In the genomic region with DNA sequence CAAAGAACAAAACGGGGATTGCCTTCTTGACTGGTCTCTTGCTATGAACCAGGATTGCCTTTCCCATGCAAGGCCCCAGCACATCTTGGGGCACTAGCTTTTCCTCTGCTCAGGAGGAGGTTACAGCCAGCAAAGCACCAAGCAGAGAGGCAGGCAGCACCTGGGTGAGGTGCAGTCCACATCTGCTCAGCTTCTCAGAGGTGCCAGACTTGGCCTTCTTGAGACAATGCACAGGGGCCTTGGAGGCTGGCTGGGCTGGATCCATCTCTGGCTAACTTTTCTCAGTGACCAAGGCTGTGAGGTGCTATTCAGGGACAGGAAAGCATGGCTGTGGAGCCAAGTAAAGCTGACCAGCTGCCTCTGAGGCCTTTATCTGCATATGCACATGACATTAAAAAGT, we compare ENCODE assay signal across 35 cellular contexts.
DNase-seq lines count a peak whose midpoint lies in the region; ATAC-seq, FAIRE-seq and TF ChIP-seq lines count a peak whose summit lies in the region.
"Had no signal": no experiment of that assay in that cellular context is flagged by ENCODE, and none has a peak within 500 bp of the region (broad histone marks: within the 10 kb centered on the region; RNA-seq: fewer than 3 reads in every experiment).

No MANE protein-coding gene starts in this region.

- H3K27me3 Mint-ChIP-seq in H9 (ENCODE audit: low read depth), result no peaks in the 10 kb centered on the region
- H3K27me3 Mint-ChIP-seq: B cell; CD4-positive, alpha-beta memory T cell; CD4-positive, alpha-beta T cell; CD4-positive, CD25-positive, alpha-beta regulatory T cell; CD8-positive, alpha-beta memory T cell had no signal

- WGBS in H9 (ENCODE audit: extremely low coverage, insufficient read length, low lambda C conversion rate), result no CpG with 5 or more reads among the region's 1 CpG
- 28 to 47% methylated on average over 1 of the region's 1 CpG for WGBS in body of pancreas, 2 donors
- 24 to 52% methylated on average over 1 of the region's 1 CpG for WGBS in pancreas, 2 donors

- no peaks in the 10 kb centered on the region for H3K79me1 ChIP-seq in H9 (ENCODE audit: insufficient read depth, low read depth, low read length, poor library complexity, severe bottlenecking)

- H3K4me3 ChIP-seq in body of pancreas (no peak overlapping the region), pancreas (no peak overlapping the region), kidney (ENCODE audit: low read length in 2 of 2) (no peak overlapping the region)
- H3K4me3 ChIP-seq: A549; BLaER1; BLaER1 treated with 17β-estradiol and CSF1 and Interleukin-3, amounts not matched to agents 10 nM and 100 nM had no signal

- no peak overlapping the region for H3K56ac ChIP-seq in H9 (ENCODE audit: insufficient read length, low read depth, low read length)

- H3K9ac ChIP-seq in H9 (ENCODE audit: extremely low read depth, insufficient read length, low read length) (no peak overlapping the region), kidney (ENCODE audit: low read length in 2 of 2) (no peak overlapping the region)
- H3K9ac ChIP-seq: BLaER1; BLaER1 treated with 17β-estradiol and CSF1 and Interleukin-3, amounts not matched to agents 10 nM and 100 nM had no signal

- H3K18ac ChIP-seq in H9 (ENCODE audit: insufficient read length, low read depth, low read length), result no peak overlapping the region

- H3K36me3 ChIP-seq in body of pancreas (replicated peaks in 1 of 2; ENCODE audit: insufficient read depth in 1 of 2, low read depth in 2 of 2), result no peaks in the 10 kb centered on the region
- H3K36me3 ChIP-seq in pancreas, result no peaks in the 10 kb centered on the region
- peaks cover 0 to 5% of the 10 kb centered on the region in 2 donors for H3K36me3 ChIP-seq in kidney (ENCODE audit: control insufficient read depth in 1 of 2, insufficient read depth in 2 of 2, low read length in 2 of 2)
- H3K36me3 ChIP-seq: BLaER1 had no signal

- no peak overlapping the region for H2BK12ac ChIP-seq in H9 (ENCODE audit: insufficient read length, low read depth, low read length)

- TF ChIP-seq CTCF in H9 (conservative IDR thresholded peaks at IDR 0.05), result no peak
- TF ChIP-seq CTCF in body of pancreas (IDR thresholded peaks at IDR 0.05), result no peak
- no peak for TF ChIP-seq CTCF in pancreas (IDR thresholded peaks at IDR 0.05)
- TF ChIP-seq CTCF in kidney (IDR thresholded peaks at IDR 0.05; ENCODE audit: borderline replicate concordance, extremely low read depth, insufficient read depth), result no peak

- H2AFZ ChIP-seq in H9 (ENCODE audit: low read length), result no peak overlapping the region

- no peak overlapping the region for H4K5ac ChIP-seq in H9 (ENCODE audit: insufficient read length, low read depth, low read length)

- intact Hi-C loops in body of pancreas (cut with DNase I) (no loop called here), pancreas (cut with DNase I) (no loop called here), kidney (cut with DNase I) (no loop called here)

- H2AK5ac ChIP-seq in H9 (ENCODE audit: insufficient read length, low read length), result no peak overlapping the region

- DNase-seq in H9 (no peak), body of pancreas (peak; percentile 45 to 79 (median 68)), pancreas (peak in 4 of 6 donors; percentile 50 to 62 (median 54)), kidney (no peak)
- no peak for DNase-seq in stimulated activated CD4-positive, alpha-beta T cell treated with anti-CD3 and anti-CD28 coated beads, Interleukin-4, amount 100 ng/mL, for 24 hours
- DNase-seq: 8988T; ACHN; AML-193; BE2C; C1 segment of cervical spinal cord; Caco-2; Calu3; CD4-positive, alpha-beta memory T cell; CD4-positive, alpha-beta T cell; CD4-positive, CD25-positive, alpha-beta regulatory T cell; CD8-positive, alpha-beta memory T cell; CD8-positive, alpha-beta T cell; COR-L47; DMS 273 treated with DMSO at 0.1 percent for 48 hours; DMS153; DMS53; DMS79; DMS79 treated with DMSO at 0.1 percent for 48 hours; DND-41; EL had no signal

- no peaks in the 10 kb centered on the region for H3K27me3 ChIP-seq in H9 (ENCODE audit: insufficient read depth, low read length)
- H3K27me3 ChIP-seq in body of pancreas, result no peaks in the 10 kb centered on the region
- H3K27me3 ChIP-seq in pancreas, result no peaks in the 10 kb centered on the region
- H3K27me3 ChIP-seq: BE2C; BLaER1; BLaER1 treated with 17β-estradiol and CSF1 and Interleukin-3, amounts not matched to agents 10 nM and 100 nM had no signal

- no peaks in the 10 kb centered on the region for H4K20me1 ChIP-seq in H9 (ENCODE audit: control insufficient read depth, insufficient read depth, insufficient read length)
- H4K20me1 ChIP-seq: BLaER1 had no signal

- H2BK120ac ChIP-seq in H9 (ENCODE audit: low read depth, low read length, poor library complexity, severe bottlenecking), result no peak overlapping the region

- no peaks in the 10 kb centered on the region for H3K79me2 ChIP-seq in H9 (ENCODE audit: insufficient read depth, low read length)

- no peak overlapping the region for H3K4me3 Mint-ChIP-seq in H9
- H3K4me3 Mint-ChIP-seq: B cell; CD14-positive monocyte; CD4-positive, alpha-beta memory T cell; CD4-positive, alpha-beta T cell; CD4-positive, CD25-positive, alpha-beta regulatory T cell; CD8-positive, alpha-beta memory T cell; CD8-positive, alpha-beta T cell had no signal

- no peak overlapping the region for H2BK5ac ChIP-seq in H9 (ENCODE audit: insufficient read length, low read length)

- H3K4me2 ChIP-seq in H9 (ENCODE audit: insufficient read depth, insufficient read length, low read length), result no peak overlapping the region
- H3K4me2 ChIP-seq: A549; BLaER1; BLaER1 treated with 17β-estradiol and CSF1 and Interleukin-3, amounts not matched to agents 10 nM and 100 nM had no signal

- H3K4me1 Mint-ChIP-seq in H9, result peaks cover 8 to 13% of the 10 kb centered on the region in 2 experiments; a peak in 3 of 4 replicates
- H3K4me1 Mint-ChIP-seq: CD4-positive, alpha-beta memory T cell; CD8-positive, alpha-beta memory T cell had no signal

- H3K27ac ChIP-seq in H9 (ENCODE audit: insufficient read length, low read depth, low read length) (no peak overlapping the region), body of pancreas (peak overlapping the region in 3 of 4 donors; percentile 21 to 27 (median 22)), pancreas (no peak overlapping the region), kidney (ENCODE audit: low read depth in 2 of 2, low read length in 2 of 2) (no peak overlapping the region)
- H3K27ac ChIP-seq: 22Rv1; A549; BLaER1; BLaER1 treated with 17β-estradiol and CSF1 and Interleukin-3, amounts not matched to agents 10 nM and 100 nM; C4-2B had no signal

- no peak for TF ChIP-seq POLR2A in body of pancreas (IDR thresholded peaks at IDR 0.05)

- H3T11ph ChIP-seq in H9 (ENCODE audit: low read length), result no peak overlapping the region

- H3K23me2 ChIP-seq in H9 (ENCODE audit: insufficient read length, low read depth, low read length, poor library complexity, severe bottlenecking), result no peaks in the 10 kb centered on the region

- H3K4me1 ChIP-seq in H9 (ENCODE audit: insufficient read depth, low read length), result peaks cover 4% of the 10 kb centered on the region; the same call in 1 of the 2 replicates
- peaks cover 26% of the 10 kb centered on the region for H3K4me1 ChIP-seq in body of pancreas
- peaks cover 8 to 14% (median 10%) of the 10 kb centered on the region in 3 donors for H3K4me1 ChIP-seq in pancreas
- peaks cover 8 to 10% of the 10 kb centered on the region in 2 donors for H3K4me1 ChIP-seq in kidney (ENCODE audit: control insufficient read depth in 1 of 2, insufficient read depth in 1 of 2, low read depth in 1 of 2, low read length in 2 of 2)
- H3K4me1 ChIP-seq: BE2C had no signal

- FAIRE-seq in pancreas (lab: Jason Lieb, UNC) (no peak), kidney (lab: Jason Lieb, UNC) (no peak)
- FAIRE-seq: A204.1, A549, D721Med had no signal

- H2BK15ac ChIP-seq in H9 (ENCODE audit: low read depth, low read length), result no peak overlapping the region

- H3K4ac ChIP-seq in H9 (ENCODE audit: low read depth, low read length), result no peak overlapping the region

- H2BK20ac ChIP-seq in H9 (ENCODE audit: low read depth, low read length, poor library complexity, severe bottlenecking), result no peak overlapping the region

- peaks cover 0 to 12% (median 0%) of the 10 kb centered on the region in 3 experiments; a peak in 5 of 7 replicates for H3K36me3 Mint-ChIP-seq in H9 (ENCODE audit: insufficient read depth in 1 of 3, low read depth in 3 of 3)

- H3K23ac ChIP-seq in H9 (ENCODE audit: insufficient read length, low read depth, low read length), result no peak overlapping the region

- peak overlapping the region; percentile 41; the same call in 1 of the 2 replicates for H3K14ac ChIP-seq in H9 (ENCODE audit: insufficient read depth, low read length)

- no peaks in the 10 kb centered on the region for H3K9me3 ChIP-seq in H9 (ENCODE audit: control insufficient read depth, low read depth, low read length)
- H3K9me3 ChIP-seq in body of pancreas, result no peaks in the 10 kb centered on the region
- H3K9me3 ChIP-seq in pancreas, result no peaks in the 10 kb centered on the region
- no peaks in the 10 kb centered on the region for H3K9me3 ChIP-seq in kidney (ENCODE audit: control insufficient read depth in 1 of 2, low read length in 2 of 2)
- H3K9me3 ChIP-seq: A549; BE2C; BLaER1; BLaER1 treated with 17β-estradiol and CSF1 and Interleukin-3, amounts not matched to agents 10 nM and 100 nM; Caco-2 had no signal

- ATAC-seq in body of pancreas (peak; percentile 72), pancreas (peak; percentile 48 to 81 (median 70)), GM19023 (IDR thresholded peaks at IDR 0.05; ENCODE audit: unreplicated experiment) (no peak)
- ATAC-seq: A549; CD8-positive, alpha-beta T cell had no signal

- H3K27ac Mint-ChIP-seq in H9, result no peak overlapping the region
- H3K27ac Mint-ChIP-seq: B cell; CD14-positive monocyte; CD4-positive, alpha-beta memory T cell; CD4-positive, alpha-beta T cell; CD4-positive, CD25-positive, alpha-beta regulatory T cell; CD8-positive, alpha-beta memory T cell; CD8-positive, alpha-beta T cell had no signal

- no peak overlapping the region for H4K8ac ChIP-seq in H9 (replicated peaks; ENCODE audit: insufficient read length, low read depth, low read length)

- H4K91ac ChIP-seq in H9 (ENCODE audit: insufficient read length, low read depth, low read length), result no peak overlapping the region

- H3K9me3 Mint-ChIP-seq in H9, result no peaks in the 10 kb centered on the region
- H3K9me3 Mint-ChIP-seq: CD4-positive, alpha-beta memory T cell; CD4-positive, alpha-beta T cell; CD4-positive, CD25-positive, alpha-beta regulatory T cell; CD8-positive, alpha-beta memory T cell; CD8-positive, alpha-beta T cell had no signal

Comparison
In these comparisons a context has a peak if more than half of its experiments do, and no peak if none do; other contexts are left out.
1. DNase-seq: peak in body of pancreas (4 of 4) and pancreas (4 of 6); none in H9 (single experiment), kidney (single experiment) and stimulated activated CD4-positive, alpha-beta T cell treated with anti-CD3 and anti-CD28 coated beads, Interleukin-4, amount 100 ng/mL, for 24 hours (single experiment).
2. H3K27ac ChIP-seq: peak in body of pancreas (3 of 4); none in H9 (single experiment), pancreas (0 of 4) and kidney (0 of 2).